ENCODE assay signal across 1 cellular context in the genomic region with DNA sequence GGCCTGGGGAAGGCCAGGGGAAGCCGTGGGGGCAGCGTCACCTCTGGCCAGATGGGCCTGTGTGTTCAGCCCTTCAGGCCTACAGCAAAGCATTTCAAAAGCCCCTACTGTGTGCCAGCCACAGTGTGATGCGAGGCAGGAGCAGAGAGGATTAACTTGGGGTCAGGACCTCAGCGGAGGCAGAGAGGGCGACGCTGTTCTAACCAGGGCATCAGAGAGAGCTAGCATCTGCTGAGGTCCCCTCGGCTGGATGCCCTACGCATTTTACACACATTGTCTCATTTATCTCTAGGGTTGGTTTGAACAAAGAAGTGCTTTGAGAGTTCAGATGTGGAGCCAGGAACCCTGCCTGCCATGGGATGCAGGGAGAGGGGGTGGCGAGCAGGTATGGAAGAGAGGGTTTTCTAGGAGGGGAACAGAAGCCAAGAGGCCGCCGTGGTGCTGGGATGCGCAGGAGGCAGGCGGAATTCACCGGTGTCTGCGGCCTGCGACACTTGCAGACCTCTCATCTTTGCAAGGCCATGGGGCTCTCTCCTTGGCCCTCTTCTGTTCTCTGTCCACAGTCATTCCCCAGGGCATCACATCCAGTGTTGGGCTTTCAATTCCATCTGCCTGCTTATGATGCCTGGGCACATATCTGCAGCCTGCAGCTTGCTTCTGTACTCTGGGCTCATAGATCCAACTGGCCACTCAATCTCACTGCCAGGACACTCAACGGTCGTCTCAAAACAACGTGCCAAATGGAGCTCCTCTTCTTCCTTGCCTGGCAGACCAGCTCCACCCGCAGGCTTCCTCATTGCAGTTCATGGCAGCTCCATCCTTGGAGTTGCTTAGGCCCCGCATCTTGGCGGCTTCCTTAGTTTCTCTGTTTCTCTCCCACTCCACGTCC.
A peak's percentile ranks its signal among the peaks of the same experiment; 100 is the strongest.
TF ChIP-seq lines count a peak whose summit lies in the region.

No MANE protein-coding gene starts in this region.

TF ChIP-seq in HepG2, 621 proteins besides CTCF, POLR2A, EP300 and RAD21 (continued from another document and continues in another):
- TF ChIP-seq, protein P1, sequence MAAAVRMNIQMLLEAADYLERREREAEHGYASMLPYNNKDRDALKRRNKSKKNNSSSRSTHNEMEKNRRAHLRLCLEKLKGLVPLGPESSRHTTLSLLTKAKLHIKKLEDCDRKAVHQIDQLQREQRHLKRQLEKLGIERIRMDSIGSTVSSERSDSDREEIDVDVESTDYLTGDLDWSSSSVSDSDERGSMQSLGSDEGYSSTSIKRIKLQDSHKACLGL (CRISPR knock-in tag; IDR thresholded peaks at IDR 0.05) = no peak
- TF ChIP-seq SIN3B (IDR thresholded peaks at IDR 0.05; ENCODE audit: low read length) (no peak), TGIF2 (CRISPR knock-in tag; IDR thresholded peaks at IDR 0.05) (no peak), TBP (CRISPR knock-in tag; IDR thresholded peaks at IDR 0.05) (no peak), MAF1 (CRISPR knock-in tag; IDR thresholded peaks at IDR 0.05; ENCODE audit: borderline replicate concordance) (no peak), ZBTB8A (CRISPR knock-in tag; IDR thresholded peaks at IDR 0.05; ENCODE audit: borderline replicate concordance, low read depth) (no peak), ZNF296 (CRISPR knock-in tag; conservative IDR thresholded peaks at IDR 0.05) (no peak), CENPT (CRISPR knock-in tag; IDR thresholded peaks at IDR 0.05; ENCODE audit: low read depth) (0 out of 2 replicates have a peak, but pooled peaks have one; percentile 2), TBX2 (CRISPR knock-in tag; IDR thresholded peaks at IDR 0.05; ENCODE audit: borderline replicate concordance) (no peak; the same call in 1 of the 2 replicates), SMC3 (IDR thresholded peaks at IDR 0.05; ENCODE audit: low read length) (peak; percentile 66; the same call in 1 of the 2 replicates), ZSCAN20 (CRISPR knock-in tag; IDR thresholded peaks at IDR 0.05; ENCODE audit: borderline replicate concordance) (no peak), ZNF558 (CRISPR knock-in tag; IDR thresholded peaks at IDR 0.05; ENCODE audit: borderline replicate concordance) (no peak)
- TF ChIP-seq, protein P2, sequence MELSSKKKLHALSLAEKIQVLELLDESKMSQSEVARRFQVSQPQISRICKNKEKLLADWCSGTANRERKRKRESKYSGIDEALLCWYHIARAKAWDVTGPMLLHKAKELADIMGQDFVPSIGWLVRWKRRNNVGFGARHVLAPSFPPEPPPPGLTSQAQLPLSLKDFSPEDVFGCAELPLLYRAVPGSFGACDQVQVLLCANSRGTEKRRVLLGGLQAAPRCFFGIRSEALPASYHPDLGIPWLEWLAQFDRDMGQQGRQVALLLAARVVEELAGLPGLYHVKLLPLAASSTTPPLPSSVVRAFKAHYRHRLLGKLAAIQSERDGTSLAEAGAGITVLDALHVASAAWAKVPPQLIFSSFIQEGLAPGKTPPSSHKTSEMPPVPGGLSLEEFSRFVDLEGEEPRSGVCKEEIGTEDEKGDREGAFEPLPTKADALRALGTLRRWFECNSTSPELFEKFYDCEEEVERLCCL (CRISPR knock-in tag; IDR thresholded peaks at IDR 0.05; ENCODE audit: borderline replicate concordance) = no peak
- TF ChIP-seq, protein P3, sequence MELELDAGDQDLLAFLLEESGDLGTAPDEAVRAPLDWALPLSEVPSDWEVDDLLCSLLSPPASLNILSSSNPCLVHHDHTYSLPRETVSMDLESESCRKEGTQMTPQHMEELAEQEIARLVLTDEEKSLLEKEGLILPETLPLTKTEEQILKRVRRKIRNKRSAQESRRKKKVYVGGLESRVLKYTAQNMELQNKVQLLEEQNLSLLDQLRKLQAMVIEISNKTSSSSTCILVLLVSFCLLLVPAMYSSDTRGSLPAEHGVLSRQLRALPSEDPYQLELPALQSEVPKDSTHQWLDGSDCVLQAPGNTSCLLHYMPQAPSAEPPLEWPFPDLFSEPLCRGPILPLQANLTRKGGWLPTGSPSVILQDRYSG (CRISPR knock-in tag; IDR thresholded peaks at IDR 0.05) = no peak
- TF ChIP-seq, protein P4, sequence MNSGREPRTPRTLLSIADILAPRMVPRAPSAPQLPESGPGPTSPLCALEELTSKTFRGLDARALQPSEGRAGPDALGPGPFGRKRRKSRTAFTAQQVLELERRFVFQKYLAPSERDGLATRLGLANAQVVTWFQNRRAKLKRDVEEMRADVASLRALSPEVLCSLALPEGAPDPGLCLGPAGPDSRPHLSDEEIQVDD (CRISPR knock-in tag; IDR thresholded peaks at IDR 0.05; ENCODE audit: borderline replicate concordance) = no peak
- TF ChIP-seq, protein P5, sequence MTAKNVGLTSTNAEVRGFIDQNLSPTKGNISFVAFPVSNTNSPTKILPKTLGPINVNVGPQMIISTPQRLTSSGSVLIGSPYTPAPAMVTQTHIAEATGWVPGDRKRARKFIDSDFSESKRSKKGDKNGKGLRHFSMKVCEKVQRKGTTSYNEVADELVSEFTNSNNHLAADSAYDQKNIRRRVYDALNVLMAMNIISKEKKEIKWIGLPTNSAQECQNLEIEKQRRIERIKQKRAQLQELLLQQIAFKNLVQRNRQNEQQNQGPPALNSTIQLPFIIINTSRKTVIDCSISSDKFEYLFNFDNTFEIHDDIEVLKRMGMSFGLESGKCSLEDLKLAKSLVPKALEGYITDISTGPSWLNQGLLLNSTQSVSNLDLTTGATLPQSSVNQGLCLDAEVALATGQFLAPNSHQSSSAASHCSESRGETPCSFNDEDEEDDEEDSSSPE (CRISPR knock-in tag; IDR thresholded peaks at IDR 0.05) = no peak
- TF ChIP-seq, protein P6, sequence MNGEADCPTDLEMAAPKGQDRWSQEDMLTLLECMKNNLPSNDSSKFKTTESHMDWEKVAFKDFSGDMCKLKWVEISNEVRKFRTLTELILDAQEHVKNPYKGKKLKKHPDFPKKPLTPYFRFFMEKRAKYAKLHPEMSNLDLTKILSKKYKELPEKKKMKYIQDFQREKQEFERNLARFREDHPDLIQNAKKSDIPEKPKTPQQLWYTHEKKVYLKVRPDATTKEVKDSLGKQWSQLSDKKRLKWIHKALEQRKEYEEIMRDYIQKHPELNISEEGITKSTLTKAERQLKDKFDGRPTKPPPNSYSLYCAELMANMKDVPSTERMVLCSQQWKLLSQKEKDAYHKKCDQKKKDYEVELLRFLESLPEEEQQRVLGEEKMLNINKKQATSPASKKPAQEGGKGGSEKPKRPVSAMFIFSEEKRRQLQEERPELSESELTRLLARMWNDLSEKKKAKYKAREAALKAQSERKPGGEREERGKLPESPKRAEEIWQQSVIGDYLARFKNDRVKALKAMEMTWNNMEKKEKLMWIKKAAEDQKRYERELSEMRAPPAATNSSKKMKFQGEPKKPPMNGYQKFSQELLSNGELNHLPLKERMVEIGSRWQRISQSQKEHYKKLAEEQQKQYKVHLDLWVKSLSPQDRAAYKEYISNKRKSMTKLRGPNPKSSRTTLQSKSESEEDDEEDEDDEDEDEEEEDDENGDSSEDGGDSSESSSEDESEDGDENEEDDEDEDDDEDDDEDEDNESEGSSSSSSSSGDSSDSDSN (CRISPR knock-in tag; IDR thresholded peaks at IDR 0.05) = no peak
- TF ChIP-seq, protein P7, sequence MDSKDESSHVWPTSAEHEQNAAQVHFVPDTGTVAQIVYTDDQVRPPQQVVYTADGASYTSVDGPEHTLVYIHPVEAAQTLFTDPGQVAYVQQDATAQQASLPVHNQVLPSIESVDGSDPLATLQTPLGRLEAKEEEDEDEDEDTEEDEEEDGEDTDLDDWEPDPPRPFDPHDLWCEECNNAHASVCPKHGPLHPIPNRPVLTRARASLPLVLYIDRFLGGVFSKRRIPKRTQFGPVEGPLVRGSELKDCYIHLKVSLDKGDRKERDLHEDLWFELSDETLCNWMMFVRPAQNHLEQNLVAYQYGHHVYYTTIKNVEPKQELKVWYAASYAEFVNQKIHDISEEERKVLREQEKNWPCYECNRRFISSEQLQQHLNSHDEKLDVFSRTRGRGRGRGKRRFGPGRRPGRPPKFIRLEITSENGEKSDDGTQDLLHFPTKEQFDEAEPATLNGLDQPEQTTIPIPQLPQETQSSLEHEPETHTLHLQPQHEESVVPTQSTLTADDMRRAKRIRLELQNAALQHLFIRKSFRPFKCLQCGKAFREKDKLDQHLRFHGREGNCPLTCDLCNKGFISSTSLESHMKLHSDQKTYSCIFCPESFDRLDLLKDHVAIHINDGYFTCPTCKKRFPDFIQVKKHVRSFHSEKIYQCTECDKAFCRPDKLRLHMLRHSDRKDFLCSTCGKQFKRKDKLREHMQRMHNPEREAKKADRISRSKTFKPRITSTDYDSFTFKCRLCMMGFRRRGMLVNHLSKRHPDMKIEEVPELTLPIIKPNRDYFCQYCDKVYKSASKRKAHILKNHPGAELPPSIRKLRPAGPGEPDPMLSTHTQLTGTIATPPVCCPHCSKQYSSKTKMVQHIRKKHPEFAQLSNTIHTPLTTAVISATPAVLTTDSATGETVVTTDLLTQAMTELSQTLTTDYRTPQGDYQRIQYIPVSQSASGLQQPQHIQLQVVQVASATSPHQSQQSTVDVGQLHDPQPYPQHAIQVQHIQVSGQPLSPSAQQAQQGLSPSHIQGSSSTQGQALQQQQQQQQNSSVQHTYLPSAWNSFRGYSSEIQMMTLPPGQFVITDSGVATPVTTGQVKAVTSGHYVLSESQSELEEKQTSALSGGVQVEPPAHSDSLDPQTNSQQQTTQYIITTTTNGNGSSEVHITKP (CRISPR knock-in tag; IDR thresholded peaks at IDR 0.05; ENCODE audit: low read depth) = no peak
- TF ChIP-seq, protein P8, sequence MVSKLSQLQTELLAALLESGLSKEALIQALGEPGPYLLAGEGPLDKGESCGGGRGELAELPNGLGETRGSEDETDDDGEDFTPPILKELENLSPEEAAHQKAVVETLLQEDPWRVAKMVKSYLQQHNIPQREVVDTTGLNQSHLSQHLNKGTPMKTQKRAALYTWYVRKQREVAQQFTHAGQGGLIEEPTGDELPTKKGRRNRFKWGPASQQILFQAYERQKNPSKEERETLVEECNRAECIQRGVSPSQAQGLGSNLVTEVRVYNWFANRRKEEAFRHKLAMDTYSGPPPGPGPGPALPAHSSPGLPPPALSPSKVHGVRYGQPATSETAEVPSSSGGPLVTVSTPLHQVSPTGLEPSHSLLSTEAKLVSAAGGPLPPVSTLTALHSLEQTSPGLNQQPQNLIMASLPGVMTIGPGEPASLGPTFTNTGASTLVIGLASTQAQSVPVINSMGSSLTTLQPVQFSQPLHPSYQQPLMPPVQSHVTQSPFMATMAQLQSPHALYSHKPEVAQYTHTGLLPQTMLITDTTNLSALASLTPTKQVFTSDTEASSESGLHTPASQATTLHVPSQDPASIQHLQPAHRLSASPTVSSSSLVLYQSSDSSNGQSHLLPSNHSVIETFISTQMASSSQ (IDR thresholded peaks at IDR 0.05; ENCODE audit: low read depth) = no peak
- TF ChIP-seq, protein P8 (CRISPR knock-in tag; IDR thresholded peaks at IDR 0.05; ENCODE audit: borderline replicate concordance) = no peak
- TF ChIP-seq, protein P9, sequence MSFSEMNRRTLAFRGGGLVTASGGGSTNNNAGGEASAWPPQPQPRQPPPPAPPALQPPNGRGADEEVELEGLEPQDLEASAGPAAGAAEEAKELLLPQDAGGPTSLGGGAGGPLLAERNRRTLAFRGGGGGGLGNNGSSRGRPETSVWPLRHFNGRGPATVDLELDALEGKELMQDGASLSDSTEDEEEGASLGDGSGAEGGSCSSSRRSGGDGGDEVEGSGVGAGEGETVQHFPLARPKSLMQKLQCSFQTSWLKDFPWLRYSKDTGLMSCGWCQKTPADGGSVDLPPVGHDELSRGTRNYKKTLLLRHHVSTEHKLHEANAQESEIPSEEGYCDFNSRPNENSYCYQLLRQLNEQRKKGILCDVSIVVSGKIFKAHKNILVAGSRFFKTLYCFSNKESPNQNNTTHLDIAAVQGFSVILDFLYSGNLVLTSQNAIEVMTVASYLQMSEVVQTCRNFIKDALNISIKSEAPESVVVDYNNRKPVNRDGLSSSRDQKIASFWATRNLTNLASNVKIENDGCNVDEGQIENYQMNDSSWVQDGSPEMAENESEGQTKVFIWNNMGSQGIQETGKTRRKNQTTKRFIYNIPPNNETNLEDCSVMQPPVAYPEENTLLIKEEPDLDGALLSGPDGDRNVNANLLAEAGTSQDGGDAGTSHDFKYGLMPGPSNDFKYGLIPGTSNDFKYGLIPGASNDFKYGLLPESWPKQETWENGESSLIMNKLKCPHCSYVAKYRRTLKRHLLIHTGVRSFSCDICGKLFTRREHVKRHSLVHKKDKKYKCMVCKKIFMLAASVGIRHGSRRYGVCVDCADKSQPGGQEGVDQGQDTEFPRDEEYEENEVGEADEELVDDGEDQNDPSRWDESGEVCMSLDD (CRISPR knock-in tag; IDR thresholded peaks at IDR 0.05; ENCODE audit: borderline replicate concordance) = no peak
- TF ChIP-seq, protein P10, sequence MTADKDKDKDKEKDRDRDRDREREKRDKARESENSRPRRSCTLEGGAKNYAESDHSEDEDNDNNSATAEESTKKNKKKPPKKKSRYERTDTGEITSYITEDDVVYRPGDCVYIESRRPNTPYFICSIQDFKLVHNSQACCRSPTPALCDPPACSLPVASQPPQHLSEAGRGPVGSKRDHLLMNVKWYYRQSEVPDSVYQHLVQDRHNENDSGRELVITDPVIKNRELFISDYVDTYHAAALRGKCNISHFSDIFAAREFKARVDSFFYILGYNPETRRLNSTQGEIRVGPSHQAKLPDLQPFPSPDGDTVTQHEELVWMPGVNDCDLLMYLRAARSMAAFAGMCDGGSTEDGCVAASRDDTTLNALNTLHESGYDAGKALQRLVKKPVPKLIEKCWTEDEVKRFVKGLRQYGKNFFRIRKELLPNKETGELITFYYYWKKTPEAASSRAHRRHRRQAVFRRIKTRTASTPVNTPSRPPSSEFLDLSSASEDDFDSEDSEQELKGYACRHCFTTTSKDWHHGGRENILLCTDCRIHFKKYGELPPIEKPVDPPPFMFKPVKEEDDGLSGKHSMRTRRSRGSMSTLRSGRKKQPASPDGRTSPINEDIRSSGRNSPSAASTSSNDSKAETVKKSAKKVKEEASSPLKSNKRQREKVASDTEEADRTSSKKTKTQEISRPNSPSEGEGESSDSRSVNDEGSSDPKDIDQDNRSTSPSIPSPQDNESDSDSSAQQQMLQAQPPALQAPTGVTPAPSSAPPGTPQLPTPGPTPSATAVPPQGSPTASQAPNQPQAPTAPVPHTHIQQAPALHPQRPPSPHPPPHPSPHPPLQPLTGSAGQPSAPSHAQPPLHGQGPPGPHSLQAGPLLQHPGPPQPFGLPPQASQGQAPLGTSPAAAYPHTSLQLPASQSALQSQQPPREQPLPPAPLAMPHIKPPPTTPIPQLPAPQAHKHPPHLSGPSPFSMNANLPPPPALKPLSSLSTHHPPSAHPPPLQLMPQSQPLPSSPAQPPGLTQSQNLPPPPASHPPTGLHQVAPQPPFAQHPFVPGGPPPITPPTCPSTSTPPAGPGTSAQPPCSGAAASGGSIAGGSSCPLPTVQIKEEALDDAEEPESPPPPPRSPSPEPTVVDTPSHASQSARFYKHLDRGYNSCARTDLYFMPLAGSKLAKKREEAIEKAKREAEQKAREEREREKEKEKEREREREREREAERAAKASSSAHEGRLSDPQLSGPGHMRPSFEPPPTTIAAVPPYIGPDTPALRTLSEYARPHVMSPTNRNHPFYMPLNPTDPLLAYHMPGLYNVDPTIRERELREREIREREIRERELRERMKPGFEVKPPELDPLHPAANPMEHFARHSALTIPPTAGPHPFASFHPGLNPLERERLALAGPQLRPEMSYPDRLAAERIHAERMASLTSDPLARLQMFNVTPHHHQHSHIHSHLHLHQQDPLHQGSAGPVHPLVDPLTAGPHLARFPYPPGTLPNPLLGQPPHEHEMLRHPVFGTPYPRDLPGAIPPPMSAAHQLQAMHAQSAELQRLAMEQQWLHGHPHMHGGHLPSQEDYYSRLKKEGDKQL (CRISPR knock-in tag; IDR thresholded peaks at IDR 0.05; ENCODE audit: low read depth) = no peak
